Comparison of ENCODE assay signal across 17 cellular contexts in genomic region chr22:35523167-35523928, GRCh38. TPM values are rescaled to one million over a fixed set of nuclear protein-coding genes. Genes with fewer than 3 reads are reported as not detected.
DNase-seq lines count a peak whose midpoint lies in the region; ATAC-seq and TF ChIP-seq lines count a peak whose summit lies in the region.
"Had no signal": no experiment of that assay in that cellular context is flagged by ENCODE, and none has a peak within 500 bp of the region (broad histone marks: within the 10 kb centered on the region; RNA-seq: fewer than 3 reads in every experiment).

No MANE protein-coding gene starts in this region.

- H3K4me3 ChIP-seq in SK-N-SH (ENCODE audit: low read depth in 2 of 2, low read length in 1 of 2) (no peak overlapping the region), dorsolateral prefrontal cortex (no peak overlapping the region), upper lobe of right lung (no peak overlapping the region)
- H3K4me3 ChIP-seq: adrenal gland, Peyer's patch, right atrium auricular region had no signal

- no peak overlapping the region for H3K9ac ChIP-seq in SK-N-SH

- H3K9me2 ChIP-seq in SK-N-SH, result no peaks in the 10 kb centered on the region

- TF ChIP-seq CTCF in SK-N-SH (IDR thresholded peaks at IDR 0.05) (no peak), dorsolateral prefrontal cortex (IDR thresholded peaks at IDR 0.05 in 54 of 56, conservative IDR thresholded peaks at IDR 0.05 in 2 of 56; ENCODE audit: low read depth in 1 of 56, partially characterized antibody in 56 of 56) (no peak), upper lobe of right lung (IDR thresholded peaks at IDR 0.05) (no peak)

- ATAC-seq in SK-N-SH treated with all-trans-retinoic acid at 6 μM for 48 hours, result no peak
- no peak for ATAC-seq in stimulated activated effector memory CD8-positive, alpha-beta T cell treated with anti-CD3 and anti-CD28 coated beads, Interleukin-12 subunit alpha, Interleukin-12 subunit beta, amount 100 ng/mL, for 72 hours
- no peak for ATAC-seq in upper lobe of right lung
- ATAC-seq: activated T-helper 17 cell treated with anti-CD3 and anti-CD28 coated beads, Interleukin-2, amount 50 U/mL, for 72 hours had no signal

- no peaks in the 10 kb centered on the region for H3K4me1 Mint-ChIP-seq in stimulated activated effector memory CD8-positive, alpha-beta T cell treated with anti-CD3 and anti-CD28 coated beads, Interleukin-12 subunit alpha, Interleukin-12 subunit beta, amount 100 ng/mL, for 72 hours
- H3K4me1 Mint-ChIP-seq: activated T-helper 17 cell treated with anti-CD3 and anti-CD28 coated beads, Interleukin-2, amount 50 U/mL, for 72 hours had no signal

- H3F3A ChIP-seq in SK-N-SH (replicated peaks; ENCODE audit: insufficient read depth), result no peaks in the 10 kb centered on the region

- TF ChIP-seq EP300 in SK-N-SH (IDR thresholded peaks at IDR 0.05; ENCODE audit: borderline replicate concordance in 1 of 2, low read depth in 1 of 2, low read length in 1 of 2), result no peak

- no peak overlapping the region for H3K4me3 Mint-ChIP-seq in stimulated activated effector memory CD8-positive, alpha-beta T cell treated with anti-CD3 and anti-CD28 coated beads, Interleukin-12 subunit alpha, Interleukin-12 subunit beta, amount 100 ng/mL, for 72 hours
- H3K4me3 Mint-ChIP-seq: activated T-helper 17 cell treated with anti-CD3 and anti-CD28 coated beads, Interleukin-2, amount 50 U/mL, for 72 hours; neural crest cell had no signal

- H3K27ac Mint-ChIP-seq in stimulated activated effector memory CD8-positive, alpha-beta T cell treated with anti-CD3 and anti-CD28 coated beads, Interleukin-12 subunit alpha, Interleukin-12 subunit beta, amount 100 ng/mL, for 72 hours, result peak overlapping the region; percentile 12
- H3K27ac Mint-ChIP-seq: activated T-helper 17 cell treated with anti-CD3 and anti-CD28 coated beads, Interleukin-2, amount 50 U/mL, for 72 hours had no signal

- no peak overlapping the region for H3K4me2 ChIP-seq in SK-N-SH

- intact Hi-C loops in dorsolateral prefrontal cortex (cut with DNase I), result no loop called here
- intact Hi-C loops in upper lobe of right lung (cut with DNase I), result no loop called here

- H3K27ac ChIP-seq in SK-N-SH (ENCODE audit: low read depth in 2 of 2, low read length in 1 of 2), result no peak overlapping the region
- peak overlapping the region in 32 of 59 donors; percentile 1 to 81 (median 50) for H3K27ac ChIP-seq in dorsolateral prefrontal cortex
- H3K27ac ChIP-seq in upper lobe of right lung, result no peak overlapping the region
- H3K27ac ChIP-seq: adrenal gland, HL-60, Peyer's patch, right atrium auricular region had no signal

- POLR2A ChIA-PET in SK-N-SH (lab: Yijun Ruan, JAX), result interaction anchor here (0.9 kb wide), 1 partner anchor 13 kb away, joined by 3 read pairs; no protein-coding TSS in a partner anchor

- CTCF ChIA-PET in SK-N-SH (lab: Yijun Ruan, JAX), result interaction anchor here (0.6 to 8.6 kb wide), 7 partner anchors 10 to 173 kb away, joined by 3 to 60 read pairs (median 4); partner anchors contain the start of gene RASD2

- H3K4me1 ChIP-seq in SK-N-SH (ENCODE audit: control insufficient read depth in 1 of 2, insufficient read depth in 2 of 2, low read depth in 1 of 2, low read length in 1 of 2) (peaks cover 0 to 32% of the 10 kb centered on the region in 2 experiments; a peak in 1 of 4 replicates), upper lobe of right lung (no peaks in the 10 kb centered on the region)
- H3K4me1 ChIP-seq: Peyer's patch had no signal

- no peaks in the 10 kb centered on the region for H3K36me3 Mint-ChIP-seq in stimulated activated effector memory CD8-positive, alpha-beta T cell treated with anti-CD3 and anti-CD28 coated beads, Interleukin-12 subunit alpha, Interleukin-12 subunit beta, amount 100 ng/mL, for 72 hours

- H3K36me3 ChIP-seq in SK-N-SH (replicated peaks in 1 of 2; ENCODE audit: control insufficient read depth in 1 of 2, insufficient read depth in 2 of 2, low read length in 1 of 2), result no peaks in the 10 kb centered on the region
- H3K36me3 ChIP-seq in upper lobe of right lung, result no peaks in the 10 kb centered on the region
- H3K36me3 ChIP-seq: adrenal gland, Peyer's patch, right atrium auricular region had no signal

- H2AFZ ChIP-seq in SK-N-SH (ENCODE audit: low read depth), result no peak overlapping the region

- no peaks in the 10 kb centered on the region for H3K9me3 Mint-ChIP-seq in stimulated activated effector memory CD8-positive, alpha-beta T cell treated with anti-CD3 and anti-CD28 coated beads, Interleukin-12 subunit alpha, Interleukin-12 subunit beta, amount 100 ng/mL, for 72 hours
- H3K9me3 Mint-ChIP-seq: activated T-helper 17 cell treated with anti-CD3 and anti-CD28 coated beads, Interleukin-2, amount 50 U/mL, for 72 hours; neural crest cell had no signal

- H3K27me3 ChIP-seq in SK-N-SH (ENCODE audit: insufficient read depth) (no peaks in the 10 kb centered on the region), dorsolateral prefrontal cortex (no peaks in the 10 kb centered on the region), upper lobe of right lung (peaks cover 12% of the 10 kb centered on the region)
- H3K27me3 ChIP-seq: adrenal gland, Peyer's patch, right atrium auricular region had no signal

- DNase-seq in SK-N-SH, result no peak
- DNase-seq in NCI-H524 treated with DMSO at 0.1 percent for 48 hours (lab: John Stamatoyannopoulos, UW), result peak; percentile 90
- no peak for DNase-seq in dorsolateral prefrontal cortex
- no peak for DNase-seq in stimulated activated effector memory CD8-positive, alpha-beta T cell treated with anti-CD3 and anti-CD28 coated beads, Interleukin-12 subunit alpha, Interleukin-12 subunit beta, amount 100 ng/mL, for 72 hours (ENCODE audit: low spot score in 2 of 2)
- no peak for DNase-seq in NCI-H446 treated with DMSO at 0.1 percent for 48 hours (lab: John Stamatoyannopoulos, UW)
- DNase-seq in HCEC 1CT, result no peak
- no peak for DNase-seq in upper lobe of right lung
- DNase-seq: adrenal gland, KBM-7, NCI-H1930 had no signal

- whole genome bisulfite sequencing in SK-N-SH (ENCODE audit: low lambda C conversion rate), result 76% methylated on average over 10 of the region's 17 CpGs

- H3K9me3 ChIP-seq in SK-N-SH (no peaks in the 10 kb centered on the region), upper lobe of right lung (no peaks in the 10 kb centered on the region)
- H3K9me3 ChIP-seq: adrenal gland, Peyer's patch, right atrium auricular region had no signal

- H4K20me1 ChIP-seq in SK-N-SH (ENCODE audit: insufficient read depth), result no peaks in the 10 kb centered on the region

- no peak for TF ChIP-seq RAD21 in SK-N-SH (IDR thresholded peaks at IDR 0.05; ENCODE audit: low read length)

- H3K79me2 ChIP-seq in SK-N-SH (ENCODE audit: insufficient read depth), result no peaks in the 10 kb centered on the region

TF ChIP-seq in SK-N-SH, 30 proteins besides CTCF, POLR2A, EP300 and RAD21 (continues in another document):
- TF ChIP-seq GABPA (IDR thresholded peaks at IDR 0.05; ENCODE audit: low read depth) (no peak), MEF2A (IDR thresholded peaks at IDR 0.05; ENCODE audit: borderline replicate concordance, low read depth) (no peak)

TF ChIP-seq in SK-N-SH treated with all-trans-retinoic acid at 6 μM for 48 hours, 23 proteins besides CTCF, POLR2A, EP300 and RAD21:
- no peak for TF ChIP-seq PATZ1 (CRISPR knock-in tag; IDR thresholded peaks at IDR 0.05; ENCODE audit: borderline replicate concordance)
- no peak for TF ChIP-seq BACH2 (CRISPR knock-in tag; IDR thresholded peaks at IDR 0.05; ENCODE audit: borderline replicate concordance)
TF ChIP-seq in SK-N-SH treated with all-trans-retinoic acid at 6 μM for 48 hours: peak in this region for 0.

RNA-seq across cellular contexts. Expression of gene RASD2, which starts 17.3 kb away (rescaled TPM):
- polyA plus RNA-seq in SK-N-SH (2012; rRNA removed), result 0.13 and 0.30 TPM in 2 replicates
- 0.10 and 0.21 TPM in 2 replicates for polyA plus RNA-seq in SK-N-SH (2012; cell fraction: cytosol; rRNA removed)
- polyA plus RNA-seq in SK-N-SH (2012; cell fraction: nucleus; rRNA removed), result 0.49 and 0.54 TPM in 2 replicates
- total RNA-seq in dorsolateral prefrontal cortex, result 10 to 100 TPM; 10.5 to 80.1 (median 44.5) TPM
- 4.1 TPM for total RNA-seq in upper lobe of right lung
- total RNA-seq: endothelial cell of umbilical vein, neural crest cell had no signal
- polyA plus RNA-seq: endothelial cell of umbilical vein had no signal

Comparison
In these comparisons a context has a peak if more than half of its experiments do, and no peak if none do; other contexts are left out.
1. H3K27ac ChIP-seq: peak in dorsolateral prefrontal cortex (32 of 59); none in SK-N-SH (0 of 2) and upper lobe of right lung (single experiment).